In genomic region chr17:36087487-36087886, GRCh38 we compare ENCODE assay signal across 5 cellular contexts. TPM values are rescaled to one million over a fixed set of nuclear protein-coding genes. Genes with fewer than 3 reads are reported as not detected.
"Had no signal": no experiment of that assay in that cellular context is flagged by ENCODE, and none has a peak within 500 bp of the region (broad histone marks: within the 10 kb centered on the region; RNA-seq: fewer than 3 reads in every experiment).

No MANE protein-coding gene starts in this region.

RNA-seq across cellular contexts. Expression of gene CCL3, which starts 2.5 kb away (rescaled TPM):
- total RNA-seq: HT-29, LHCN-M2, MCF 10A, NCI-H460, SJSA1 had no signal

RNA-seq across cellular contexts. Expression of gene CCL4, which starts 16.1 kb away (rescaled TPM):
- total RNA-seq: HT-29, LHCN-M2, MCF 10A, NCI-H460, SJSA1 had no signal

RNA-seq across cellular contexts. Expression of gene CCL18, which starts 23.4 kb away (rescaled TPM):
- total RNA-seq: HT-29, LHCN-M2, MCF 10A, NCI-H460, SJSA1 had no signal
